12 cellular contexts compared by ENCODE assay signal in genomic region chr1:24119859-24120756, GRCh38. TPM values are rescaled to one million over a fixed set of nuclear protein-coding genes. Genes with fewer than 3 reads are reported as not detected.
DNase-seq lines count a peak whose midpoint lies in the region; ATAC-seq and TF ChIP-seq lines count a peak whose summit lies in the region.
"Had no signal": no experiment of that assay in that cellular context is flagged by ENCODE, and none has a peak within 500 bp of the region (broad histone marks: within the 10 kb centered on the region; RNA-seq: fewer than 3 reads in every experiment).

No MANE protein-coding gene starts in this region.

- no peak overlapping the region for H2BK15ac ChIP-seq in mesenchymal stem cell (ENCODE audit: low read depth, poor library complexity, severe bottlenecking)

- no peak overlapping the region for H3K14ac ChIP-seq in mesenchymal stem cell (ENCODE audit: low read length in 2 of 2)

- no peak overlapping the region for H3K4me2 ChIP-seq in mesenchymal stem cell (ENCODE audit: low read length, poor library complexity, severe bottlenecking)

- H3K4me3 Mint-ChIP-seq in type B pancreatic cell, result peak overlapping the region; percentile 55

- peak overlapping the region; percentile 45 for H3K27ac ChIP-seq in RWPE2 (ENCODE audit: poor library complexity, severe bottlenecking)
- H3K27ac ChIP-seq in mesenchymal stem cell (ENCODE audit: low read length, poor library complexity, severe bottlenecking), result no peak overlapping the region

- no peaks in the 10 kb centered on the region for H3K27me3 ChIP-seq in RWPE2 (ENCODE audit: insufficient read depth, poor library complexity, severe bottlenecking)
- peaks cover 15 to 53% of the 10 kb centered on the region in 2 experiments for H3K27me3 ChIP-seq in mesenchymal stem cell (ENCODE audit: control insufficient read depth in 1 of 2, insufficient read depth in 1 of 2, low read length in 2 of 2)

- H3K9me3 Mint-ChIP-seq in type B pancreatic cell, result no peaks in the 10 kb centered on the region

- DNase-seq in RWPE2 (ENCODE audit: low spot score) (no peak), mesenchymal stem cell (peak; percentile 24), type B pancreatic cell (ENCODE audit: extremely low spot score, unreplicated experiment) (no peak), NCI-H146 (lab: John Stamatoyannopoulos, UW) (no peak)
- DNase-seq: GDM1, NCI-H2227 treated with DMSO at 0.1 percent for 48 hours had no signal

- H3K9me3 ChIP-seq in RWPE2 (ENCODE audit: severe bottlenecking), result no peaks in the 10 kb centered on the region
- no peaks in the 10 kb centered on the region for H3K9me3 ChIP-seq in mesenchymal stem cell (ENCODE audit: control insufficient read depth, low read length)

- 72% methylated on average over 17 of the region's 17 CpGs for WGBS in mesenchymal stem cell

- peak overlapping the region; percentile 90 for H3K27ac Mint-ChIP-seq in type B pancreatic cell

- no peaks in the 10 kb centered on the region for H3K36me3 Mint-ChIP-seq in type B pancreatic cell

- no peaks in the 10 kb centered on the region for H3K79me1 ChIP-seq in mesenchymal stem cell (replicated peaks; ENCODE audit: low read length, poor library complexity, severe bottlenecking)

- TF ChIP-seq CTCF in RWPE2 (IDR thresholded peaks at IDR 0.05; ENCODE audit: poor library complexity, severe bottlenecking), result no peak
- TF ChIP-seq CTCF in type B pancreatic cell (conservative IDR thresholded peaks at IDR 0.05), result no peak

- no peak overlapping the region for H2BK120ac ChIP-seq in mesenchymal stem cell (ENCODE audit: low read depth, low read length)

- ATAC-seq in RWPE2 (ENCODE audit: low read depth), result peak; percentile 64
- ATAC-seq in esophagus mucosa, result peak; percentile 82
- no peak for ATAC-seq in GM21515 (IDR thresholded peaks at IDR 0.05; ENCODE audit: unreplicated experiment)
- ATAC-seq in HG03039 (IDR thresholded peaks at IDR 0.05; ENCODE audit: unreplicated experiment), result no peak

- H2BK5ac ChIP-seq in mesenchymal stem cell (ENCODE audit: low read depth, low read length, poor library complexity, severe bottlenecking), result no peak overlapping the region

- no peaks in the 10 kb centered on the region for H3K36me3 ChIP-seq in RWPE2 (ENCODE audit: low read depth)
- no peaks in the 10 kb centered on the region for H3K36me3 ChIP-seq in mesenchymal stem cell (ENCODE audit: control insufficient read depth in 1 of 2, insufficient read depth in 2 of 2, low read depth in 1 of 2, low read length in 2 of 2)

- H4K8ac ChIP-seq in mesenchymal stem cell (ENCODE audit: low read length), result no peak overlapping the region

- H2AFZ ChIP-seq in mesenchymal stem cell (ENCODE audit: low read depth, low read length), result no peak overlapping the region

- no peak overlapping the region for H4K91ac ChIP-seq in mesenchymal stem cell (ENCODE audit: low read length)

- H3K4me1 Mint-ChIP-seq in type B pancreatic cell (ENCODE audit: unreplicated experiment), result peaks cover 18% of the 10 kb centered on the region

- H3K27me3 Mint-ChIP-seq in type B pancreatic cell, result peaks cover 6% of the 10 kb centered on the region

- peaks cover 21% of the 10 kb centered on the region for H3K4me1 ChIP-seq in RWPE2 (ENCODE audit: insufficient read depth, poor library complexity, severe bottlenecking)
- peaks cover 14% of the 10 kb centered on the region for H3K4me1 ChIP-seq in mesenchymal stem cell (ENCODE audit: control insufficient read depth, insufficient read depth, low read depth, low read length)

- H3K23ac ChIP-seq in mesenchymal stem cell (ENCODE audit: low read length in 2 of 2), result no peak overlapping the region

- no peak overlapping the region for H3K4me3 ChIP-seq in RWPE2 (ENCODE audit: severe bottlenecking)
- peak overlapping the region in 1 of 2 experiments; percentile 7 for H3K4me3 ChIP-seq in mesenchymal stem cell (ENCODE audit: insufficient read depth in 1 of 2, low read depth in 1 of 2, low read length in 2 of 2)

- no peak overlapping the region for H3K18ac ChIP-seq in mesenchymal stem cell (ENCODE audit: low read depth in 1 of 2, low read length in 2 of 2)

- H2BK12ac ChIP-seq in mesenchymal stem cell (ENCODE audit: low read length in 2 of 2), result no peak overlapping the region

- H3K4ac ChIP-seq in mesenchymal stem cell (ENCODE audit: low read depth in 1 of 2, low read length in 2 of 2), result peak overlapping the region in 1 of 2 experiments; percentile 9

- H3K9ac ChIP-seq in mesenchymal stem cell (ENCODE audit: low read length), result peak overlapping the region; percentile 9

- H2AK5ac ChIP-seq in mesenchymal stem cell (ENCODE audit: low read length, severe bottlenecking), result no peak overlapping the region

RNA-seq across cellular contexts. Expression of gene MYOM3, which starts 8.2 kb away (rescaled TPM):
- total RNA-seq in esophagus mucosa, result 0.88 TPM
- not detected for polyA plus RNA-seq in mesenchymal stem cell (2013, experiment 1 of 2)
- polyA plus RNA-seq in mesenchymal stem cell (2013, experiment 2 of 2), result not detected
- 0.12 and 0.70 TPM in 2 replicates for total RNA-seq in type B pancreatic cell (ENCODE audit: low replicate concordance)
- total RNA-seq: activated CD8-positive, alpha-beta memory T cell treated with anti-CD3 and anti-CD28 coated beads for 36 hours; frontal cortex had no signal
- polyA plus RNA-seq: neural cell had no signal

RNA-seq across cellular contexts. Expression of gene IL22RA1, which starts 22.8 kb away (rescaled TPM):
- total RNA-seq in esophagus mucosa (10.7 TPM), type B pancreatic cell (ENCODE audit: low replicate concordance) (1.1 and 2.8 TPM in 2 replicates)
- polyA plus RNA-seq in mesenchymal stem cell (2013, experiment 1 of 2), result not detected
- not detected for polyA plus RNA-seq in mesenchymal stem cell (2013, experiment 2 of 2)
- total RNA-seq: activated CD8-positive, alpha-beta memory T cell treated with anti-CD3 and anti-CD28 coated beads for 36 hours; frontal cortex had no signal
- polyA plus RNA-seq: neural cell had no signal

Comparison
In these comparisons a context has a peak if more than half of its experiments do, and no peak if none do; other contexts are left out.
1. ATAC-seq: peak in RWPE2 (single experiment) and esophagus mucosa (single experiment); none in GM21515 (single experiment) and HG03039 (single experiment).